Comparison of ENCODE assay signal across 1 cellular context in genomic region chr6:121767254-121767653, GRCh38.
TF ChIP-seq lines count a peak whose summit lies in the region.

No MANE protein-coding gene starts in this region.

TF ChIP-seq in H1, 55 proteins besides CTCF, POLR2A, EP300 and RAD21:
- no peak for TF ChIP-seq CBX8 (IDR thresholded peaks at IDR 0.05; ENCODE audit: borderline replicate concordance, low read depth, low read length)
- no peak for TF ChIP-seq MAFK (IDR thresholded peaks at IDR 0.05; ENCODE audit: low read depth, low read length)
- no peak for TF ChIP-seq JUN (IDR thresholded peaks at IDR 0.05; ENCODE audit: low read depth, low read length)
- no peak for TF ChIP-seq YY1 (IDR thresholded peaks at IDR 0.05; ENCODE audit: low read depth, low read length)
- TF ChIP-seq EGR1 (IDR thresholded peaks at IDR 0.05; ENCODE audit: borderline replicate concordance, low read depth, low read length), result no peak
- TF ChIP-seq BRCA1 (IDR thresholded peaks at IDR 0.05; ENCODE audit: low read depth, low read length), result no peak
- TF ChIP-seq RBBP5 (IDR thresholded peaks at IDR 0.05; ENCODE audit: borderline replicate concordance, low read depth, low read length), result no peak
- no peak for TF ChIP-seq GTF2F1 (IDR thresholded peaks at IDR 0.05; ENCODE audit: borderline replicate concordance, low read depth, low read length)
- TF ChIP-seq TCF12 (IDR thresholded peaks at IDR 0.05; ENCODE audit: low read depth, low read length), result no peak
- TF ChIP-seq NRF1 (IDR thresholded peaks at IDR 0.05; ENCODE audit: low read depth, low read length), result no peak
- no peak for TF ChIP-seq POU5F1 (IDR thresholded peaks at IDR 0.05; ENCODE audit: low read depth, low read length)
